In the genomic region with DNA sequence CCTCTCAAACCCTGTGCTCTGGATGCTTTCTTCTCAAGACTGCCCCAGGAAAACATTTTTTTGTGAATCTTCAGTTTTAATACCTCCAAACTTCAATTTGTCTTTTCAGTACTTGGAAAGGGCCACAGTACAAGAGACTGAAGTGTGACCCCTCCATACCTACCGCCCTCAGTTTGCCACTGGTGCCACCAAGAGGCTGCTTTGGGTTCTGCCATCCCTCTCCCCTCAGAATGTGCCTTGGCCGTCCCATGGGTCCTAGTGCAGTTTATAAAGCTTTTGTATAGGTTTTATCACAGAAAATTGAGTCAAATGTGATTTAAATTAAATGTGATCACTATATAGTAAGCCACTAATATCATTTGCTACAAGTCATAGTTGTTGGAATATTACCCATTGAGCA, we compare ENCODE assay signal across 9 cellular contexts.
A peak's percentile ranks its signal among the peaks of the same experiment; 100 is the strongest.
DNase-seq lines count a peak whose midpoint lies in the region; ATAC-seq, FAIRE-seq and TF ChIP-seq lines count a peak whose summit lies in the region.
"Had no signal": no experiment of that assay in that cellular context is flagged by ENCODE, and none has a peak within 500 bp of the region (broad histone marks: within the 10 kb centered on the region; RNA-seq: fewer than 3 reads in every experiment).

No MANE protein-coding gene starts in this region.

- no peaks in the 10 kb centered on the region; the same call in 1 of the 2 replicates for H3K36me3 ChIP-seq in PC-3 (ENCODE audit: low read depth, low read length)
- H3K36me3 ChIP-seq in astrocyte (ENCODE audit: insufficient read depth, low read length): peaks cover 15% of the 10 kb centered on the region
- H3K36me3 ChIP-seq in hepatocyte (replicated peaks; ENCODE audit: insufficient read depth, low read depth): no peaks in the 10 kb centered on the region
- peaks cover 22 to 23% of the 10 kb centered on the region in 2 donors for H3K36me3 ChIP-seq in small intestine (ENCODE audit: control insufficient read depth in 2 of 2, insufficient read depth in 2 of 2, low read length in 2 of 2)

- H3K9me3 ChIP-seq in PC-3 (ENCODE audit: low read length) (no peaks in the 10 kb centered on the region), astrocyte (ENCODE audit: insufficient read depth, low read depth, low read length) (no peaks in the 10 kb centered on the region), hepatocyte (ENCODE audit: low read depth) (no peaks in the 10 kb centered on the region), small intestine (ENCODE audit: control insufficient read depth, low read depth) (no peaks in the 10 kb centered on the region)
- H3K9me3 ChIP-seq: neutrophil had no signal

- H3K27me3 ChIP-seq in PC-3 (ENCODE audit: low read length): no peaks in the 10 kb centered on the region
- no peaks in the 10 kb centered on the region for H3K27me3 ChIP-seq in astrocyte (ENCODE audit: insufficient read depth, low read length)
- H3K27me3 ChIP-seq in hepatocyte: no peaks in the 10 kb centered on the region
- H3K27me3 ChIP-seq in small intestine (ENCODE audit: control insufficient read depth in 2 of 2, insufficient read depth in 2 of 2, low read length in 2 of 2): no peaks in the 10 kb centered on the region
- H3K27me3 ChIP-seq: neutrophil had no signal

- 0 out of 2 replicates have a peak, but pooled peaks cover 3% of the 10 kb centered on the region for H3K4me1 ChIP-seq in PC-3 (ENCODE audit: insufficient read depth, low read length)
- H3K4me1 ChIP-seq in astrocyte (ENCODE audit: insufficient read depth, low read length): peaks cover 4% of the 10 kb centered on the region
- no peaks in the 10 kb centered on the region for H3K4me1 ChIP-seq in hepatocyte (ENCODE audit: insufficient read depth)
- no peaks in the 10 kb centered on the region for H3K4me1 ChIP-seq in small intestine (ENCODE audit: control insufficient read depth in 2 of 2, insufficient read depth in 1 of 2, low read depth in 1 of 2, low read length in 1 of 2)

- H2AFZ ChIP-seq in PC-3 (ENCODE audit: low read length) (no peak overlapping the region), astrocyte (ENCODE audit: low read depth, low read length) (no peak overlapping the region), hepatocyte (no peak overlapping the region)

- no peaks in the 10 kb centered on the region for H4K20me1 ChIP-seq in PC-3 (ENCODE audit: low read length)
- H4K20me1 ChIP-seq in astrocyte (ENCODE audit: insufficient read depth, low read length): no peaks in the 10 kb centered on the region
- H4K20me1 ChIP-seq in hepatocyte (ENCODE audit: insufficient read depth, poor library complexity, severe bottlenecking): no peaks in the 10 kb centered on the region

- ATAC-seq in PC-3 (peak; percentile 96), GM18873 (IDR thresholded peaks at IDR 0.05; ENCODE audit: low FRiP score, unreplicated experiment) (no peak)

- H3K4me3 ChIP-seq in PC-3 (ENCODE audit: low read length) (no peak overlapping the region), astrocyte (ENCODE audit: insufficient read depth, low read depth, low read length) (no peak overlapping the region), hepatocyte (no peak overlapping the region), small intestine (ENCODE audit: low read depth in 1 of 2, low read length in 2 of 2) (no peak overlapping the region)

- TF ChIP-seq CTCF in GM13976 (IDR thresholded peaks at IDR 0.05; ENCODE audit: borderline replicate concordance, control extremely low read depth, extremely low read depth, insufficient read depth, missing control alignments) (peak; percentile 57), PC-3 (conservative IDR thresholded peaks at IDR 0.05; ENCODE audit: low read depth, low read length) (peak; percentile 86), astrocyte (IDR thresholded peaks at IDR 0.05; ENCODE audit: insufficient read depth, low read depth, low read length) (peak; percentile 75), hepatocyte (IDR thresholded peaks at IDR 0.05; ENCODE audit: poor library complexity) (peak; percentile 62)

- intact Hi-C loops in PC-3 (cut with micrococcal nuclease): loop anchor here (2.0 to 10.0 kb wide), 2 partner anchors 127 to 383 kb away; a partner anchor contains a TSS

- H3K4me3 Mint-ChIP-seq in astrocyte (ENCODE audit: unreplicated experiment): no peak overlapping the region

- no peak for FAIRE-seq in astrocyte (lab: Jason Lieb, UNC)
- no peak for FAIRE-seq in small intestine (lab: Jason Lieb, UNC)

- H3K4me1 Mint-ChIP-seq in astrocyte (ENCODE audit: low read depth, unreplicated experiment): peaks cover 18% of the 10 kb centered on the region

- POLR2A ChIA-PET in PC-3 (lab: Charles Lee; ENCODE audit: unreplicated experiment): no interaction called here

- H3F3A ChIP-seq in PC-3 (ENCODE audit: low read length, unreplicated experiment): no peaks in the 10 kb centered on the region

- H3K9ac ChIP-seq in PC-3 (ENCODE audit: low read length): no peak overlapping the region
- no peak overlapping the region for H3K9ac ChIP-seq in astrocyte (ENCODE audit: low read length)

- no peaks in the 10 kb centered on the region for H3K9me2 ChIP-seq in PC-3 (replicated peaks; ENCODE audit: low read length)
- no peaks in the 10 kb centered on the region for H3K9me2 ChIP-seq in hepatocyte (replicated peaks; ENCODE audit: insufficient read depth)

- 51% methylated on average over 2 of the region's 2 CpGs for WGBS in hepatocyte (ENCODE audit: low lambda C conversion rate, missing lambda C conversion rate)
- 30 to 39% (median 39%) methylated on average over 2 of the region's 2 CpGs for WGBS in small intestine, 3 donors

- H3K9me3 Mint-ChIP-seq in astrocyte (ENCODE audit: unreplicated experiment): no peaks in the 10 kb centered on the region

- peaks cover 7% of the 10 kb centered on the region for H3K36me3 Mint-ChIP-seq in astrocyte (ENCODE audit: low read depth, unreplicated experiment)

- CTCF ChIA-PET in PC-3 (lab: Charles Lee): interaction anchor here (0.7 to 1.4 kb wide), 2 partner anchors 128 to 377 kb away, joined by 4 to 6 read pairs; a partner anchor contains a TSS

- DNase-seq in AG08396 (ENCODE audit: low spot score): peak; percentile 60
- DNase-seq in GM13976 (ENCODE audit: low spot score): peak; percentile 72
- peak; percentile 40 for DNase-seq in PC-3
- peak; percentile 22 for DNase-seq in astrocyte (ENCODE audit: low read depth)
- DNase-seq in hepatocyte (ENCODE audit: low spot score): peak; percentile 62
- DNase-seq in small intestine: peak; percentile 36
- DNase-seq in NCI-H345 (lab: John Stamatoyannopoulos, UW): no peak

- H3K27ac ChIP-seq in PC-3 (ENCODE audit: low read length) (no peak overlapping the region), astrocyte (ENCODE audit: low read depth, low read length) (no peak overlapping the region), hepatocyte (no peak overlapping the region), small intestine (ENCODE audit: low read depth in 1 of 2, low read length in 1 of 2) (no peak overlapping the region)
- H3K27ac ChIP-seq: neutrophil had no signal

- H3K27ac Mint-ChIP-seq in astrocyte (ENCODE audit: unreplicated experiment): peak overlapping the region; percentile 10

- no peaks in the 10 kb centered on the region for H3K79me2 ChIP-seq in PC-3 (ENCODE audit: low read length)
- H3K79me2 ChIP-seq in astrocyte (ENCODE audit: insufficient read depth, low read length): no peaks in the 10 kb centered on the region
- H3K79me2 ChIP-seq in hepatocyte: no peaks in the 10 kb centered on the region

- H3K4me2 ChIP-seq in PC-3 (ENCODE audit: low read length): no peak overlapping the region
- no peak overlapping the region for H3K4me2 ChIP-seq in astrocyte (ENCODE audit: low read length)
- no peak overlapping the region for H3K4me2 ChIP-seq in hepatocyte

- no peaks in the 10 kb centered on the region for H3K27me3 Mint-ChIP-seq in astrocyte (ENCODE audit: low read depth, unreplicated experiment)

- in situ Hi-C loops in GM13976 (cut with MboI; ENCODE audit: low sequenced_read_pairs, unreplicated experiment): no loop called here

- no TSS peak for BruUV-seq in PC-3 (replicated peaks; lab: Mats Ljungman, UMichigan)
